ENCODE assay signal across 8 cellular contexts in the genomic region with DNA sequence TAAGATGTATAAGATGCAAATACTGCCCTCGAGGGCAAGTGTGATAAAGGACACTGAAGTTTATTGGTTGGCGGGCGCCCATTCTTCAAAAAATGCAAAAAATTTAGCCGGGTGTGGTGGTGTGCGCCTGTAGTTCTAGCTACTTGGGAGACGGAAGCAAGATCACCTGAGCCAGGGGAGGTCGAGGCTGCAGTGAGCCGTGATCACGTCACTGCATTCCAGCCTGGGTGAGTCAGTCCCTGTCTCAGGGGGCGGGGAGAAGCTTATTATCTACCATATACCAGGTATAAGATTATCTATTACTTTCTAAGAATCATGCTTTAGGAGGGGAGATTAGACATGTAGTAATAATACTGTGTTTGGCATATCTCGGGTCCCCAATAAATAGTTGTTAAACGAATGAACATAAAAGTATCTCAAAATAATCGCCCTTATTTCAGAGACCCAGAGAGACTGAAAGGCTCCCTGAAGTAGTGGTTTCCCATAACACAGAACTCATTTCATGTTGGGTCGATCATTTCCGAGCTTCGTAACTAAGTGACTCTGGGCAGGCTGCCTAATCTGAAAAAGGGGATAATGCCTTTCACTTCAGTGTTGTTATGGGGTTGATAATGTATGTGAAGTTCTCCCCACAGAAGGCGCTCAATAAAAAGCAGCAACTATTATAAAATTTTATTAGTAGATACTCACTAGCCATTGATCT. TPM values are rescaled to one million over a fixed set of nuclear protein-coding genes. Genes with fewer than 3 reads are reported as not detected.
DNase-seq lines count a peak whose midpoint lies in the region; ATAC-seq and TF ChIP-seq lines count a peak whose summit lies in the region.

No MANE protein-coding gene starts in this region.

- H3K9ac ChIP-seq in colonic mucosa (ENCODE audit: low read depth in 2 of 2, low read length in 2 of 2) (peak overlapping the region; percentile 74 to 90), muscle layer of colon (ENCODE audit: low read length) (peak overlapping the region; percentile 95)

- H3K27me3 ChIP-seq in Peyer's patch: no peaks in the 10 kb centered on the region
- H3K27me3 ChIP-seq in colonic mucosa: no peaks in the 10 kb centered on the region
- H3K27me3 ChIP-seq in muscle layer of colon (ENCODE audit: control insufficient read depth in 1 of 2, insufficient read depth in 2 of 2, low read length in 2 of 2): no peaks in the 10 kb centered on the region

- H3K27ac ChIP-seq in Peyer's patch: peak overlapping the region; percentile 91 to 97 (median 96)
- peak overlapping the region; percentile 96 for H3K27ac ChIP-seq in colonic mucosa
- H3K27ac ChIP-seq in muscle layer of colon (ENCODE audit: low read depth, low read length): peak overlapping the region; percentile 66

- intact Hi-C loops in colonic mucosa (cut with DNase I): no loop called here

- H3K4me3 ChIP-seq in GM12864 (ENCODE audit: low read depth, low read length) (peak overlapping the region; percentile 82), Peyer's patch (peak overlapping the region; percentile 76 to 89 (median 88)), colonic mucosa (peak overlapping the region; percentile 83), muscle layer of colon (ENCODE audit: low read depth in 1 of 2, low read length in 2 of 2) (peak overlapping the region; percentile 77 to 89)

- DNase-seq in GM12864 (ENCODE audit: low read depth): no peak
- DNase-seq in Peyer's patch: peak in 2 of 3 donors; percentile 62 to 76
- peak; percentile 36 for DNase-seq in colonic mucosa
- peak; percentile 47 for DNase-seq in ureter (ENCODE audit: low spot score)
- no peak for DNase-seq in NCI-H2081 treated with DMSO at 0.1 percent for 48 hours (lab: John Stamatoyannopoulos, UW)

- TF ChIP-seq CTCF in GM12864 (IDR thresholded peaks at IDR 0.05; ENCODE audit: low read depth, low read length, missing control alignments) (no peak), Peyer's patch (IDR thresholded peaks at IDR 0.05) (no peak), colonic mucosa (IDR thresholded peaks at IDR 0.05) (no peak)

- H3K4me1 ChIP-seq in Peyer's patch: peaks cover 0 to 26% (median 10%) of the 10 kb centered on the region in 4 donors
- H3K4me1 ChIP-seq in colonic mucosa: peaks cover 17% of the 10 kb centered on the region
- peaks cover 17% of the 10 kb centered on the region for H3K4me1 ChIP-seq in muscle layer of colon (ENCODE audit: insufficient read depth, low read length)

- H3K9me3 ChIP-seq in Peyer's patch: no peaks in the 10 kb centered on the region
- no peaks in the 10 kb centered on the region for H3K9me3 ChIP-seq in colonic mucosa
- no peaks in the 10 kb centered on the region for H3K9me3 ChIP-seq in muscle layer of colon (ENCODE audit: low read length)

- TF ChIP-seq POLR2A in Peyer's patch (IDR thresholded peaks at IDR 0.05): no peak

- ATAC-seq in GM21786 (IDR thresholded peaks at IDR 0.05; ENCODE audit: unreplicated experiment): no peak
- ATAC-seq in GM21526 (IDR thresholded peaks at IDR 0.05; ENCODE audit: low FRiP score, unreplicated experiment): no peak

- H3K36me3 ChIP-seq in Peyer's patch: no peaks in the 10 kb centered on the region
- H3K36me3 ChIP-seq in colonic mucosa: no peaks in the 10 kb centered on the region
- no peaks in the 10 kb centered on the region for H3K36me3 ChIP-seq in muscle layer of colon (ENCODE audit: insufficient read depth, low read length)

RNA-seq across cellular contexts. Expression of a gene that starts 1.2 kb away (rescaled TPM):
- 10 to 100 TPM; 28.1 to 82.1 (median 51.2) TPM for total RNA-seq in Peyer's patch
- total RNA-seq in colonic mucosa: 10 to 100 TPM; 41.5 to 42.2 TPM
- total RNA-seq in ureter: 35.7 TPM

RNA-seq across cellular contexts. Expression of a gene that starts 1.9 kb away (rescaled TPM):
- 1 to 10 TPM in 1 of 4 donors, not detected in 3; 4.1 TPM for total RNA-seq in Peyer's patch
- under 1 TPM; 0.16 to 0.20 TPM for total RNA-seq in colonic mucosa
- 0.89 TPM for total RNA-seq in ureter

RNA-seq across cellular contexts. Expression of a gene that starts 57.0 kb away (rescaled TPM):
- total RNA-seq in Peyer's patch (not detected), colonic mucosa (not detected), ureter (not detected)

Comparison
In these comparisons a context has a peak if more than half of its experiments do, and no peak if none do; other contexts are left out.
1. DNase-seq: peak in Peyer's patch (2 of 3), colonic mucosa (single experiment) and ureter (single experiment); none in GM12864 (single experiment) and NCI-H2081 treated with DMSO at 0.1 percent for 48 hours (single experiment).
2. Peak in every context shown above with its lines, with median percentiles within 50 percentile points of each other: H3K4me3 ChIP-seq and H3K27ac ChIP-seq.